ENCODE assay signal across 5 cellular contexts in genomic region chr16:14733233-14733632, GRCh38. TPM values are rescaled to one million over a fixed set of nuclear protein-coding genes. Genes with fewer than 3 reads are reported as not detected.
"Had no signal": no experiment of that assay in that cellular context is flagged by ENCODE, and none has a peak within 500 bp of the region (broad histone marks: within the 10 kb centered on the region; RNA-seq: fewer than 3 reads in every experiment).

No MANE protein-coding gene starts in this region.

RNA-seq across cellular contexts. Expression of gene NPIPA2, which starts 9.1 kb away (rescaled TPM):
- total RNA-seq: HT-29, IMR-90 had no signal

RNA-seq across cellular contexts. Expression of gene NPIPA3, which starts 30.0 kb away (rescaled TPM):
- total RNA-seq: IMR-90 had no signal
- polyA plus RNA-seq: IMR-90 had no signal

RNA-seq across cellular contexts. Expression of gene PLA2G10, which starts 39.1 kb away (rescaled TPM):
- total RNA-seq: IMR-90, NCI-H460, Right ventricle myocardium inferior, SJCRH30 had no signal
- polyA plus RNA-seq: IMR-90 had no signal
